Comparison of ENCODE assay signal across 6 cellular contexts in the genomic region with DNA sequence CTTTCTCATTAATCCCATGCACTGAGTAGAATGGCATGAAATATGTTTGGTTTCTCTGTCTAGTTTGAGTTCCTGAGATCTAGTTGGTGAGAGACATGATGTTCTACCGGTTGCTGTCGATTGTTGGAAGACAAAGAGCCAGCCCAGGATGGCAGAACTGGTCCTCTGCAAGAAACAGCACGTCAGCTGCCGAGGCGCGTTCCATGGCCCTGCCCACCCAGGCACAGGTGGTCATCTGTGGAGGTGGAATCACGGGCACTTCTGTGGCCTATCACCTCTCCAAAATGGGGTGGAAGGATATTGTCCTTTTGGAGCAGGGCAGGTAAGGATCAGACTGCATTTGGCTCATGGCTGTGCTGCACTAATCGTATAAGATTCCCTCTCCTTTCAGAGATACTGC. TPM values are rescaled to one million over a fixed set of nuclear protein-coding genes. Genes with fewer than 3 reads are reported as not detected.
DNase-seq lines count a peak whose midpoint lies in the region; ATAC-seq and TF ChIP-seq lines count a peak whose summit lies in the region.
"Not testable (repeated sequence)": the region's sequence is repeated elsewhere in the genome, so short reads cannot be mapped to it uniquely, and the experiment has no call there.
"Had no signal": no experiment of that assay in that cellular context is flagged by ENCODE, and none has a peak within 500 bp of the region (broad histone marks: within the 10 kb centered on the region; RNA-seq: fewer than 3 reads in every experiment).

No MANE protein-coding gene starts in this region.

- H3K4me2 ChIP-seq in H9 (ENCODE audit: insufficient read depth, insufficient read length, low read length), result not testable (repeated sequence)

- H3K4me3 ChIP-seq in endodermal cell (ENCODE audit: low read length), result not testable (repeated sequence)

- not testable (repeated sequence) for H3T11ph ChIP-seq in H9 (ENCODE audit: low read length)

- not testable (repeated sequence) for H4K91ac ChIP-seq in H9 (ENCODE audit: insufficient read length, low read depth, low read length)

- not testable (repeated sequence) for H3K9me3 ChIP-seq in H9 (ENCODE audit: control insufficient read depth, low read depth, low read length); endodermal cell (ENCODE audit: control insufficient read depth, low read length)

- H3K27ac Mint-ChIP-seq in H9, result peak overlapping the region in 2 of 3 experiments; percentile 49 to 67; a peak in 2 of 7 replicates
- H3K27ac Mint-ChIP-seq in activated naive CD4-positive, alpha-beta T cell treated with anti-CD3 and anti-CD28 coated beads, Interleukin-2, amount 50 U/mL, for 24 hours, result peak overlapping the region; percentile 6
- H3K27ac Mint-ChIP-seq in endodermal cell, result peak overlapping the region; percentile 64
- H3K27ac Mint-ChIP-seq in nephron progenitor cell, result peak overlapping the region; percentile 59

- H3K18ac ChIP-seq in H9 (ENCODE audit: insufficient read length, low read depth, low read length), result not testable (repeated sequence)

- not testable (repeated sequence) for H2BK12ac ChIP-seq in H9 (ENCODE audit: insufficient read length, low read depth, low read length)

- not testable (repeated sequence) for H3K4me1 Mint-ChIP-seq in H9, endodermal cell
- peaks cover 23% of the 10 kb centered on the region for H3K4me1 Mint-ChIP-seq in activated naive CD4-positive, alpha-beta T cell treated with anti-CD3 and anti-CD28 coated beads, Interleukin-2, amount 50 U/mL, for 24 hours
- H3K4me1 Mint-ChIP-seq in nephron progenitor cell, result peaks cover 32% of the 10 kb centered on the region

- not testable (repeated sequence) for H2BK15ac ChIP-seq in H9 (ENCODE audit: low read depth, low read length)

- H2BK5ac ChIP-seq in H9 (ENCODE audit: insufficient read length, low read length), result not testable (repeated sequence)

- WGBS in H9 (ENCODE audit: extremely low coverage, insufficient read length, low lambda C conversion rate), result no CpG with 5 or more reads among the region's 8 CpGs
- 92% methylated on average over 7 of the region's 8 CpGs; no CpG with 5 or more reads in 1 of the 2 experiments for WGBS in endodermal cell (ENCODE audit: insufficient coverage in 1 of 2, insufficient read length in 1 of 2), 2 experiments

- not testable (repeated sequence) for H2AK5ac ChIP-seq in H9 (ENCODE audit: insufficient read length, low read length)

- not testable (repeated sequence) for H4K5ac ChIP-seq in H9 (ENCODE audit: insufficient read length, low read depth, low read length)

- H3K36me3 ChIP-seq in endodermal cell (ENCODE audit: control insufficient read depth, insufficient read depth, low read length), result peaks cover 17% of the 10 kb centered on the region

- H3K4me1 ChIP-seq in H9 (ENCODE audit: insufficient read depth, low read length); endodermal cell (ENCODE audit: control insufficient read depth, insufficient read depth, low read length): not testable (repeated sequence)

- not testable (repeated sequence) for H4K8ac ChIP-seq in H9 (replicated peaks; ENCODE audit: insufficient read length, low read depth, low read length)

- peak; percentile 24 for ATAC-seq in esophagus mucosa

- H3K23me2 ChIP-seq in H9 (ENCODE audit: insufficient read length, low read depth, low read length, poor library complexity, severe bottlenecking), result not testable (repeated sequence)

- not testable (repeated sequence) for H3K9me3 Mint-ChIP-seq in H9; activated naive CD4-positive, alpha-beta T cell treated with anti-CD3 and anti-CD28 coated beads, Interleukin-2, amount 50 U/mL, for 24 hours; endodermal cell; nephron progenitor cell

- H3K9ac ChIP-seq in H9 (ENCODE audit: extremely low read depth, insufficient read length, low read length); endodermal cell (ENCODE audit: extremely low read depth, low read length, poor library complexity, severe bottlenecking): not testable (repeated sequence)

- H3K79me1 ChIP-seq in H9 (ENCODE audit: insufficient read depth, low read depth, low read length, poor library complexity, severe bottlenecking), result not testable (repeated sequence)

- H3K4me3 Mint-ChIP-seq in H9; activated naive CD4-positive, alpha-beta T cell treated with anti-CD3 and anti-CD28 coated beads, Interleukin-2, amount 50 U/mL, for 24 hours; endodermal cell; nephron progenitor cell: not testable (repeated sequence)

- not testable (repeated sequence) for H2BK120ac ChIP-seq in H9 (ENCODE audit: low read depth, low read length, poor library complexity, severe bottlenecking)

- not testable (repeated sequence) for H3K79me2 ChIP-seq in H9 (ENCODE audit: insufficient read depth, low read length)

- H2BK20ac ChIP-seq in H9 (ENCODE audit: low read depth, low read length, poor library complexity, severe bottlenecking), result not testable (repeated sequence)

- H3K36me3 Mint-ChIP-seq in H9 (ENCODE audit: insufficient read depth in 1 of 3, low read depth in 3 of 3) (peaks cover 22 to 45% (median 42%) of the 10 kb centered on the region in 3 experiments), endodermal cell (ENCODE audit: low read depth) (peaks cover 42% of the 10 kb centered on the region), nephron progenitor cell (ENCODE audit: low read depth) (peaks cover 52% of the 10 kb centered on the region)
- H3K36me3 Mint-ChIP-seq in activated naive CD4-positive, alpha-beta T cell treated with anti-CD3 and anti-CD28 coated beads, Interleukin-2, amount 50 U/mL, for 24 hours, result not testable (repeated sequence)

- H3K14ac ChIP-seq in H9 (ENCODE audit: insufficient read depth, low read length), result not testable (repeated sequence)

- DNase-seq in H9, endodermal cell, nephron progenitor cell: not testable (repeated sequence)

- H3K4ac ChIP-seq in H9 (ENCODE audit: low read depth, low read length), result not testable (repeated sequence)

- H4K20me1 ChIP-seq in H9 (ENCODE audit: control insufficient read depth, insufficient read depth, insufficient read length), result not testable (repeated sequence)

- H3K23ac ChIP-seq in H9 (ENCODE audit: insufficient read length, low read depth, low read length), result not testable (repeated sequence)

- TF ChIP-seq CTCF in H9 (conservative IDR thresholded peaks at IDR 0.05); endodermal cell (conservative IDR thresholded peaks at IDR 0.05); nephron progenitor cell (IDR thresholded peaks at IDR 0.05): not testable (repeated sequence)

- not testable (repeated sequence) for H3K27me3 Mint-ChIP-seq in H9 (ENCODE audit: low read depth); activated naive CD4-positive, alpha-beta T cell treated with anti-CD3 and anti-CD28 coated beads, Interleukin-2, amount 50 U/mL, for 24 hours; endodermal cell (ENCODE audit: insufficient read depth); nephron progenitor cell (ENCODE audit: low read depth, poor library complexity)

- not testable (repeated sequence) for H3K27me3 ChIP-seq in H9 (ENCODE audit: insufficient read depth, low read length); endodermal cell (ENCODE audit: control insufficient read depth, insufficient read depth, low read length, poor library complexity, severe bottlenecking)

- H3K56ac ChIP-seq in H9 (ENCODE audit: insufficient read length, low read depth, low read length), result not testable (repeated sequence)

- not testable (repeated sequence) for H3K27ac ChIP-seq in H9 (ENCODE audit: insufficient read length, low read depth, low read length); endodermal cell (ENCODE audit: low read depth, low read length)

- H2AFZ ChIP-seq in H9 (ENCODE audit: low read length), result not testable (repeated sequence)

RNA-seq across cellular contexts. Expression of a gene that starts 6.3 kb away (rescaled TPM):
- total RNA-seq in H9 (2021), result 35.4 and 37.2 TPM in 2 replicates
- total RNA-seq in endodermal cell, result 10 to 100 TPM; 28.3 to 28.6 TPM
- 25.7 TPM for polyA plus RNA-seq in endodermal cell (2013, experiment 1 of 2)
- polyA plus RNA-seq in endodermal cell (2013, experiment 2 of 2), result 23.8 TPM
- total RNA-seq in esophagus mucosa, result 16.3 TPM

RNA-seq across cellular contexts. Expression of a gene that starts 53.2 kb away (rescaled TPM):
- total RNA-seq in H9 (2021) (0.11 TPM in 1 of 2 replicates, not detected in the other), endodermal cell (under 1 TPM in 1 of 2 donors, not detected in 1; 0.20 TPM), esophagus mucosa (0.44 TPM)
- polyA plus RNA-seq in endodermal cell (2013, experiment 1 of 2), result 9.4 TPM
- 8.3 TPM for polyA plus RNA-seq in endodermal cell (2013, experiment 2 of 2)
- total RNA-seq: CD4-positive, alpha-beta T cell had no signal

Comparison
In these comparisons a context has a peak if more than half of its experiments do, and no peak if none do; other contexts are left out.
1. H3K27ac Mint-ChIP-seq: peak in every context shown above with its lines; median percentile 64 in endodermal cell; 59 in nephron progenitor cell; 58 in H9; 6 in activated naive CD4-positive, alpha-beta T cell treated with anti-CD3 and anti-CD28 coated beads, Interleukin-2, amount 50 U/mL, for 24 hours.